Comparison of ENCODE assay signal across 1 cellular context in the genomic region with DNA sequence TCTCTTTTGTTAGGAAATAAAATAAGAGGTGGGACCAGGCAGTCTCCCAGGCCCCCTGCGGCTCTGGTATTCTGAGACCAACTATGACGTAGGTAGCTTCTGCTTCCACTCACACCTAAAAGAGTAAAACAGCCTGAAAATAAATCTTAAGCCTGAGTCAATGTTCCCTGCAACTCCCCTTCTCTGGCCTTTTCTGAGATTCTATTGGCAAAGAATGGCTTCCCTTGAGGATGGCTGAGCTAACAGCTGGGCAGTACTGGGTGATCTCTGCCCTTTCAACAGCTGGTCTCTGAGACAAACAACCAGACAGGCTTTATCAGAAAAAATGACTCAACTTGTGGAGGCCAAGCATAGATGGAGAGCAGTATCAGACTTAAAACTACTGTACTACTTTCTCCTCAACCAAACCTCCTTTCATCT.
TF ChIP-seq lines count a peak whose summit lies in the region.

No MANE protein-coding gene starts in this region.

TF ChIP-seq in HepG2, 621 proteins besides CTCF, POLR2A, EP300 and RAD21 (continued from another document):
- TF ChIP-seq TSC22D2 (CRISPR knock-in tag; IDR thresholded peaks at IDR 0.05; ENCODE audit: borderline replicate concordance), result no peak
- TF ChIP-seq PPARG (CRISPR knock-in tag; conservative IDR thresholded peaks at IDR 0.05), result no peak
- TF ChIP-seq CBX5 (CRISPR knock-in tag; IDR thresholded peaks at IDR 0.05; ENCODE audit: borderline replicate concordance), result no peak
- TF ChIP-seq MED8 (CRISPR knock-in tag; IDR thresholded peaks at IDR 0.05; ENCODE audit: insufficient replicate concordance), result no peak
- TF ChIP-seq, protein P1, sequence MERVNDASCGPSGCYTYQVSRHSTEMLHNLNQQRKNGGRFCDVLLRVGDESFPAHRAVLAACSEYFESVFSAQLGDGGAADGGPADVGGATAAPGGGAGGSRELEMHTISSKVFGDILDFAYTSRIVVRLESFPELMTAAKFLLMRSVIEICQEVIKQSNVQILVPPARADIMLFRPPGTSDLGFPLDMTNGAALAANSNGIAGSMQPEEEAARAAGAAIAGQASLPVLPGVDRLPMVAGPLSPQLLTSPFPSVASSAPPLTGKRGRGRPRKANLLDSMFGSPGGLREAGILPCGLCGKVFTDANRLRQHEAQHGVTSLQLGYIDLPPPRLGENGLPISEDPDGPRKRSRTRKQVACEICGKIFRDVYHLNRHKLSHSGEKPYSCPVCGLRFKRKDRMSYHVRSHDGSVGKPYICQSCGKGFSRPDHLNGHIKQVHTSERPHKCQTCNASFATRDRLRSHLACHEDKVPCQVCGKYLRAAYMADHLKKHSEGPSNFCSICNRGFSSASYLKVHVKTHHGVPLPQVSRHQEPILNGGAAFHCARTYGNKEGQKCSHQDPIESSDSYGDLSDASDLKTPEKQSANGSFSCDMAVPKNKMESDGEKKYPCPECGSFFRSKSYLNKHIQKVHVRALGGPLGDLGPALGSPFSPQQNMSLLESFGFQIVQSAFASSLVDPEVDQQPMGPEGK (CRISPR knock-in tag; IDR thresholded peaks at IDR 0.05), result no peak
- TF ChIP-seq SAP130 (CRISPR knock-in tag; IDR thresholded peaks at IDR 0.05; ENCODE audit: low read depth), result peak; percentile 62
- TF ChIP-seq HDAC1 (CRISPR knock-in tag; IDR thresholded peaks at IDR 0.05), result 0 out of 2 replicates have a peak, but pooled peaks have one; percentile 23
- no peak for TF ChIP-seq RFX5 (IDR thresholded peaks at IDR 0.05; ENCODE audit: low read depth, low read length)
- no peak for TF ChIP-seq ZFP62 (CRISPR knock-in tag; IDR thresholded peaks at IDR 0.05)
- no peak for TF ChIP-seq ZFP36L1 (CRISPR knock-in tag; IDR thresholded peaks at IDR 0.05)
- TF ChIP-seq, protein P2, sequence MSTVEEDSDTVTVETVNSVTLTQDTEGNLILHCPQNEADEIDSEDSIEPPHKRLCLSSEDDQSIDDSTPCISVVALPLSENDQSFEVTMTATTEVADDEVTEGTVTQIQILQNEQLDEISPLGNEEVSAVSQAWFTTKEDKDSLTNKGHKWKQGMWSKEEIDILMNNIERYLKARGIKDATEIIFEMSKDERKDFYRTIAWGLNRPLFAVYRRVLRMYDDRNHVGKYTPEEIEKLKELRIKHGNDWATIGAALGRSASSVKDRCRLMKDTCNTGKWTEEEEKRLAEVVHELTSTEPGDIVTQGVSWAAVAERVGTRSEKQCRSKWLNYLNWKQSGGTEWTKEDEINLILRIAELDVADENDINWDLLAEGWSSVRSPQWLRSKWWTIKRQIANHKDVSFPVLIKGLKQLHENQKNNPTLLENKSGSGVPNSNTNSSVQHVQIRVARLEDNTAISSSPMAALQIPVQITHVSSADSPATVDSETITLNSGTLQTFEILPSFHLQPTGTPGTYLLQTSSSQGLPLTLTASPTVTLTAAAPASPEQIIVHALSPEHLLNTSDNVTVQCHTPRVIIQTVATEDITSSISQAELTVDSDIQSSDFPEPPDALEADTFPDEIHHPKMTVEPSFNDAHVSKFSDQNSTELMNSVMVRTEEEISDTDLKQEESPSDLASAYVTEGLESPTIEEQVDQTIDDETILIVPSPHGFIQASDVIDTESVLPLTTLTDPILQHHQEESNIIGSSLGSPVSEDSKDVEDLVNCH (CRISPR knock-in tag; IDR thresholded peaks at IDR 0.05), result no peak
- TF ChIP-seq ZMYM4 (CRISPR knock-in tag; IDR thresholded peaks at IDR 0.05), result no peak; the same call in 1 of the 2 replicates
- TF ChIP-seq, protein P3, sequence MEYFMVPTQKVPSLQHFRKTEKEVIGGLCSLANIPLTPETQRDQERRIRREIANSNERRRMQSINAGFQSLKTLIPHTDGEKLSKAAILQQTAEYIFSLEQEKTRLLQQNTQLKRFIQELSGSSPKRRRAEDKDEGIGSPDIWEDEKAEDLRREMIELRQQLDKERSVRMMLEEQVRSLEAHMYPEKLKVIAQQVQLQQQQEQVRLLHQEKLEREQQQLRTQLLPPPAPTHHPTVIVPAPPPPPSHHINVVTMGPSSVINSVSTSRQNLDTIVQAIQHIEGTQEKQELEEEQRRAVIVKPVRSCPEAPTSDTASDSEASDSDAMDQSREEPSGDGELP (IDR thresholded peaks at IDR 0.05; ENCODE audit: borderline replicate concordance, low read depth), result peak; percentile 97
- no peak for TF ChIP-seq ZFP41 (CRISPR knock-in tag; IDR thresholded peaks at IDR 0.05; ENCODE audit: borderline replicate concordance)
- TF ChIP-seq ZNF326 (CRISPR knock-in tag; IDR thresholded peaks at IDR 0.05; ENCODE audit: borderline replicate concordance), result no peak
- no peak for TF ChIP-seq PHF5A (CRISPR knock-in tag; IDR thresholded peaks at IDR 0.05; ENCODE audit: low read depth, unreplicated experiment)
- peak; percentile 54; the same call in 1 of the 2 replicates for TF ChIP-seq GATAD2A (CRISPR knock-in tag; IDR thresholded peaks at IDR 0.05)
- 0 out of 2 replicates have a peak, but pooled peaks have one; percentile 13 for TF ChIP-seq FOXA3 (CRISPR knock-in tag; IDR thresholded peaks at IDR 0.05)
- TF ChIP-seq, protein P4, sequence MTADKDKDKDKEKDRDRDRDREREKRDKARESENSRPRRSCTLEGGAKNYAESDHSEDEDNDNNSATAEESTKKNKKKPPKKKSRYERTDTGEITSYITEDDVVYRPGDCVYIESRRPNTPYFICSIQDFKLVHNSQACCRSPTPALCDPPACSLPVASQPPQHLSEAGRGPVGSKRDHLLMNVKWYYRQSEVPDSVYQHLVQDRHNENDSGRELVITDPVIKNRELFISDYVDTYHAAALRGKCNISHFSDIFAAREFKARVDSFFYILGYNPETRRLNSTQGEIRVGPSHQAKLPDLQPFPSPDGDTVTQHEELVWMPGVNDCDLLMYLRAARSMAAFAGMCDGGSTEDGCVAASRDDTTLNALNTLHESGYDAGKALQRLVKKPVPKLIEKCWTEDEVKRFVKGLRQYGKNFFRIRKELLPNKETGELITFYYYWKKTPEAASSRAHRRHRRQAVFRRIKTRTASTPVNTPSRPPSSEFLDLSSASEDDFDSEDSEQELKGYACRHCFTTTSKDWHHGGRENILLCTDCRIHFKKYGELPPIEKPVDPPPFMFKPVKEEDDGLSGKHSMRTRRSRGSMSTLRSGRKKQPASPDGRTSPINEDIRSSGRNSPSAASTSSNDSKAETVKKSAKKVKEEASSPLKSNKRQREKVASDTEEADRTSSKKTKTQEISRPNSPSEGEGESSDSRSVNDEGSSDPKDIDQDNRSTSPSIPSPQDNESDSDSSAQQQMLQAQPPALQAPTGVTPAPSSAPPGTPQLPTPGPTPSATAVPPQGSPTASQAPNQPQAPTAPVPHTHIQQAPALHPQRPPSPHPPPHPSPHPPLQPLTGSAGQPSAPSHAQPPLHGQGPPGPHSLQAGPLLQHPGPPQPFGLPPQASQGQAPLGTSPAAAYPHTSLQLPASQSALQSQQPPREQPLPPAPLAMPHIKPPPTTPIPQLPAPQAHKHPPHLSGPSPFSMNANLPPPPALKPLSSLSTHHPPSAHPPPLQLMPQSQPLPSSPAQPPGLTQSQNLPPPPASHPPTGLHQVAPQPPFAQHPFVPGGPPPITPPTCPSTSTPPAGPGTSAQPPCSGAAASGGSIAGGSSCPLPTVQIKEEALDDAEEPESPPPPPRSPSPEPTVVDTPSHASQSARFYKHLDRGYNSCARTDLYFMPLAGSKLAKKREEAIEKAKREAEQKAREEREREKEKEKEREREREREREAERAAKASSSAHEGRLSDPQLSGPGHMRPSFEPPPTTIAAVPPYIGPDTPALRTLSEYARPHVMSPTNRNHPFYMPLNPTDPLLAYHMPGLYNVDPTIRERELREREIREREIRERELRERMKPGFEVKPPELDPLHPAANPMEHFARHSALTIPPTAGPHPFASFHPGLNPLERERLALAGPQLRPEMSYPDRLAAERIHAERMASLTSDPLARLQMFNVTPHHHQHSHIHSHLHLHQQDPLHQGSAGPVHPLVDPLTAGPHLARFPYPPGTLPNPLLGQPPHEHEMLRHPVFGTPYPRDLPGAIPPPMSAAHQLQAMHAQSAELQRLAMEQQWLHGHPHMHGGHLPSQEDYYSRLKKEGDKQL (CRISPR knock-in tag; IDR thresholded peaks at IDR 0.05; ENCODE audit: low read depth), result no peak
- TF ChIP-seq ZNF138 (CRISPR knock-in tag; IDR thresholded peaks at IDR 0.05; ENCODE audit: low read depth), result no peak
- 0 out of 2 replicates have a peak, but pooled peaks have one; percentile 18 for TF ChIP-seq NFIC (IDR thresholded peaks at IDR 0.05; ENCODE audit: low read length)
- no peak for TF ChIP-seq ZNF883 (CRISPR knock-in tag; IDR thresholded peaks at IDR 0.05; ENCODE audit: not compliant biosample characterization)
- TF ChIP-seq, protein P5, sequence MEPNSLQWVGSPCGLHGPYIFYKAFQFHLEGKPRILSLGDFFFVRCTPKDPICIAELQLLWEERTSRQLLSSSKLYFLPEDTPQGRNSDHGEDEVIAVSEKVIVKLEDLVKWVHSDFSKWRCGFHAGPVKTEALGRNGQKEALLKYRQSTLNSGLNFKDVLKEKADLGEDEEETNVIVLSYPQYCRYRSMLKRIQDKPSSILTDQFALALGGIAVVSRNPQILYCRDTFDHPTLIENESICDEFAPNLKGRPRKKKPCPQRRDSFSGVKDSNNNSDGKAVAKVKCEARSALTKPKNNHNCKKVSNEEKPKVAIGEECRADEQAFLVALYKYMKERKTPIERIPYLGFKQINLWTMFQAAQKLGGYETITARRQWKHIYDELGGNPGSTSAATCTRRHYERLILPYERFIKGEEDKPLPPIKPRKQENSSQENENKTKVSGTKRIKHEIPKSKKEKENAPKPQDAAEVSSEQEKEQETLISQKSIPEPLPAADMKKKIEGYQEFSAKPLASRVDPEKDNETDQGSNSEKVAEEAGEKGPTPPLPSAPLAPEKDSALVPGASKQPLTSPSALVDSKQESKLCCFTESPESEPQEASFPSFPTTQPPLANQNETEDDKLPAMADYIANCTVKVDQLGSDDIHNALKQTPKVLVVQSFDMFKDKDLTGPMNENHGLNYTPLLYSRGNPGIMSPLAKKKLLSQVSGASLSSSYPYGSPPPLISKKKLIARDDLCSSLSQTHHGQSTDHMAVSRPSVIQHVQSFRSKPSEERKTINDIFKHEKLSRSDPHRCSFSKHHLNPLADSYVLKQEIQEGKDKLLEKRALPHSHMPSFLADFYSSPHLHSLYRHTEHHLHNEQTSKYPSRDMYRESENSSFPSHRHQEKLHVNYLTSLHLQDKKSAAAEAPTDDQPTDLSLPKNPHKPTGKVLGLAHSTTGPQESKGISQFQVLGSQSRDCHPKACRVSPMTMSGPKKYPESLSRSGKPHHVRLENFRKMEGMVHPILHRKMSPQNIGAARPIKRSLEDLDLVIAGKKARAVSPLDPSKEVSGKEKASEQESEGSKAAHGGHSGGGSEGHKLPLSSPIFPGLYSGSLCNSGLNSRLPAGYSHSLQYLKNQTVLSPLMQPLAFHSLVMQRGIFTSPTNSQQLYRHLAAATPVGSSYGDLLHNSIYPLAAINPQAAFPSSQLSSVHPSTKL (CRISPR knock-in tag; IDR thresholded peaks at IDR 0.05), result peak; percentile 40; the same call in 1 of the 2 replicates
- no peak for TF ChIP-seq ZNF776 (CRISPR knock-in tag; IDR thresholded peaks at IDR 0.05)
- TF ChIP-seq FOXP1 (IDR thresholded peaks at IDR 0.05), result no peak
- peak; percentile 13; the same call in 1 of the 2 replicates for TF ChIP-seq FOXP1 (CRISPR knock-in tag; IDR thresholded peaks at IDR 0.05)
- no peak for TF ChIP-seq KLF15 (CRISPR knock-in tag; IDR thresholded peaks at IDR 0.05; ENCODE audit: borderline replicate concordance)
- TF ChIP-seq HMG20A (CRISPR knock-in tag; IDR thresholded peaks at IDR 0.05; ENCODE audit: borderline replicate concordance), result peak; percentile 24; the same call in 1 of the 2 replicates
- peak; percentile 44 for TF ChIP-seq THAP11 (CRISPR knock-in tag; IDR thresholded peaks at IDR 0.05)
- no peak for TF ChIP-seq ZNF3 (CRISPR knock-in tag; IDR thresholded peaks at IDR 0.05)
- TF ChIP-seq SKI (IDR thresholded peaks at IDR 0.05; ENCODE audit: partially characterized antibody), result no peak
- no peak for TF ChIP-seq SMARCC2 (IDR thresholded peaks at IDR 0.05)
